11 cellular contexts compared by ENCODE assay signal in the genomic region with DNA sequence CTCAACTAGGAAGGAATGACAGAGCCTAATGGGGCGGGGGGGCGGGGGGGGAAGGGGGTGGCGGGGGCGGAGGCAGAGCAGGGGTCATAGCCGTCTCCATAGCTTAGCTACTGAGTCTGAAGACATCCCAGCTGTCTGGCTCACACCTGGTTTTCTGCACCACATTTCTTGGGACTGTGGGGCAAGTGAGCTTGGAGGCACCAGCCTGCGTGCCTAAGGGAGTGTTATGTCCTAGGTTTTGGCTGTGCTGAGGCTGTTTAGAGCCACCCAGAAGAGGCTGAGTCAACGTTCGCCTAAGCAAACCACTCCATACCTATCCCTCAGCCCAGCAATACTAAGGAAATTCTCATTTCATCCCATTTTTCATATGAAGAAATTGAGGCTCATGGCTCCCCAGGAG. TPM values are rescaled to one million over a fixed set of nuclear protein-coding genes. Genes with fewer than 3 reads are reported as not detected.
A peak's percentile ranks its signal among the peaks of the same experiment; 100 is the strongest.
DNase-seq lines count a peak whose midpoint lies in the region; ATAC-seq, FAIRE-seq and TF ChIP-seq lines count a peak whose summit lies in the region.
"Had no signal": no experiment of that assay in that cellular context is flagged by ENCODE, and none has a peak within 500 bp of the region (broad histone marks: within the 10 kb centered on the region; RNA-seq: fewer than 3 reads in every experiment).

No MANE protein-coding gene starts in this region.

- H3K9me3 Mint-ChIP-seq in Caco-2 (ENCODE audit: unreplicated experiment) = no peaks in the 10 kb centered on the region
- no peaks in the 10 kb centered on the region for H3K9me3 Mint-ChIP-seq in T-cell

- H3K79me2 ChIP-seq in parathyroid adenoma = no peaks in the 10 kb centered on the region

- H3K4me1 Mint-ChIP-seq in Caco-2 (ENCODE audit: low read depth, unreplicated experiment) (peaks cover 12% of the 10 kb centered on the region), T-cell (peaks cover 15 to 29% (median 17%) of the 10 kb centered on the region in 3 donors)

- H3K36me3 ChIP-seq in Caco-2 (ENCODE audit: control insufficient read depth, insufficient read depth, low read length) (no peaks in the 10 kb centered on the region), parathyroid adenoma (ENCODE audit: control insufficient read depth, insufficient read depth, low read length) (no peaks in the 10 kb centered on the region), pancreas (no peaks in the 10 kb centered on the region)

- H3K9me3 ChIP-seq in Caco-2 (no peaks in the 10 kb centered on the region), parathyroid adenoma (ENCODE audit: control insufficient read depth, low read length) (no peaks in the 10 kb centered on the region), pancreas (no peaks in the 10 kb centered on the region)

- peaks cover 8% of the 10 kb centered on the region for H3K36me3 Mint-ChIP-seq in Caco-2 (ENCODE audit: insufficient read depth, unreplicated experiment)
- H3K36me3 Mint-ChIP-seq in T-cell = no peaks in the 10 kb centered on the region

- BruUV-seq in Caco-2 (replicated peaks; lab: Mats Ljungman, UMichigan) = no TSS peak

- peak overlapping the region; percentile 93 for H2AFZ ChIP-seq in parathyroid adenoma

- H3K4me1 ChIP-seq in Caco-2 (0 out of 2 replicates have a peak, but pooled peaks cover 6% of the 10 kb centered on the region), parathyroid adenoma (no peaks in the 10 kb centered on the region), pancreas (peaks cover 0 to 4% (median 0%) of the 10 kb centered on the region in 3 donors)

- DNase-seq in Caco-2 (no peak), T-cell (no peak), fibroblast of the aortic adventitia (ENCODE audit: low read depth) (peak; percentile 37), NCI-H748 (lab: John Stamatoyannopoulos, UW; ENCODE audit: unreplicated experiment) (no peak), pancreas (no peak)
- DNase-seq: DND-41, NCI-H2029 treated with DMSO at 0.1 percent for 48 hours had no signal

- TF ChIP-seq CTCF in Caco-2 (IDR thresholded peaks at IDR 0.05; ENCODE audit: insufficient read depth in 1 of 2, low read depth in 1 of 2, low read length in 1 of 2, severe bottlenecking in 1 of 2, unreplicated experiment in 1 of 2) (no peak), fibroblast of the aortic adventitia (IDR thresholded peaks at IDR 0.05; ENCODE audit: insufficient read depth, low read length) (no peak), parathyroid adenoma (IDR thresholded peaks at IDR 0.05) (no peak), pancreas (IDR thresholded peaks at IDR 0.05) (no peak)

- H3K4me2 ChIP-seq in parathyroid adenoma (ENCODE audit: low read length) = peak overlapping the region; percentile 88

- CTCF ChIA-PET in Caco-2 (lab: Charles Lee) = no interaction called here
- CTCF ChIA-PET in T-cell (lab: Charles Lee) = interaction anchor here in 1 of 2 donors (0.6 kb wide), 1 partner anchor 1254 kb away, joined by 3 read pairs; no protein-coding TSS in a partner anchor

- ATAC-seq in T-cell (replicated peaks in 1 of 4) (no peak), HG02981 (IDR thresholded peaks at IDR 0.05; ENCODE audit: unreplicated experiment) (no peak), pancreas (no peak), GM18870 (IDR thresholded peaks at IDR 0.05; ENCODE audit: unreplicated experiment) (no peak)

- H3K27me3 ChIP-seq in Caco-2 (replicated peaks; ENCODE audit: control insufficient read depth, insufficient read depth, low read length) (no peaks in the 10 kb centered on the region), parathyroid adenoma (ENCODE audit: control insufficient read depth, insufficient read depth, low read length) (no peaks in the 10 kb centered on the region), pancreas (no peaks in the 10 kb centered on the region)

- H3K27me3 Mint-ChIP-seq in Caco-2 (ENCODE audit: insufficient read depth, unreplicated experiment) (no peaks in the 10 kb centered on the region), T-cell (peaks cover 60 to 64% of the 10 kb centered on the region in 2 donors)

- intact Hi-C loops in Caco-2 (cut with micrococcal nuclease; ENCODE audit: unreplicated experiment) = no loop called here
- intact Hi-C loops in pancreas (cut with DNase I) = no loop called here

- POLR2A ChIA-PET in Caco-2 (lab: Charles Lee) (no interaction called here), T-cell (lab: Charles Lee) (no interaction called here)

- H3K9ac ChIP-seq in parathyroid adenoma = no peak overlapping the region

- WGBS in pancreas, 2 donors = 60 to 61% methylated on average over 5 to 8 of the region's 8 CpGs

- no peak for FAIRE-seq in pancreas (lab: Jason Lieb, UNC)

- H3K27ac ChIP-seq in parathyroid adenoma (no peak overlapping the region), pancreas (no peak overlapping the region)

- H3K4me3 Mint-ChIP-seq in Caco-2 (ENCODE audit: unreplicated experiment) (peak overlapping the region; percentile 77), T-cell (peak overlapping the region; percentile 77 to 86 (median 83))

- H3K4me3 ChIP-seq in Caco-2 (ENCODE audit: low read depth, low read length) (no peak overlapping the region), fibroblast of the aortic adventitia (ENCODE audit: low read depth, low read length) (peak overlapping the region; percentile 82), parathyroid adenoma (ENCODE audit: low read depth, low read length) (peak overlapping the region; percentile 62), pancreas (peak overlapping the region in 2 of 4 donors; percentile 75 to 94)

- H3K27ac Mint-ChIP-seq in Caco-2 (ENCODE audit: unreplicated experiment) = no peak overlapping the region
- H3K27ac Mint-ChIP-seq in T-cell = no peak overlapping the region

RNA-seq across cellular contexts. Expression of a gene that starts 1.4 kb away (rescaled TPM):
- total RNA-seq in Caco-2 (2022) = 2.7 and 3.1 TPM in 2 replicates
- total RNA-seq in T-cell = under 1 TPM in 4 of 5 donors, not detected in 1; 0.05 to 0.38 (median 0.10) TPM
- 9.5 and 13.6 TPM in 2 replicates for total RNA-seq in fibroblast of the aortic adventitia (ENCODE audit: low replicate concordance)
- total RNA-seq in pancreas = 1 to 10 TPM; 1.2 to 3.9 (median 2.2) TPM
- under 1 TPM; 0.42 to 0.52 TPM for polyA plus RNA-seq in pancreas
- total RNA-seq: T-helper 1 cell treated with Interleukin-12 subunit alpha and Interleukin-12 subunit beta and Interleukin-4 antibody, amounts not matched to agents 30 ng/mL and 1 ng/mL, for 36 hours had no signal

RNA-seq across cellular contexts. Expression of a gene that starts 36.0 kb away (rescaled TPM):
- 1.2 and 1.5 TPM in 2 replicates for total RNA-seq in Caco-2 (2022)
- total RNA-seq in T-cell = under 1 TPM in 1 of 5 donors, not detected in 4; 0.49 TPM
- total RNA-seq in fibroblast of the aortic adventitia (ENCODE audit: low replicate concordance) = 0.81 and 2.4 TPM in 2 replicates
- total RNA-seq in pancreas = under 1 TPM in 5 of 6 donors, not detected in 1; 0.22 to 0.98 (median 0.64) TPM
- 1 to 10 TPM; 1.1 to 1.4 TPM for polyA plus RNA-seq in pancreas
